In the genomic region with DNA sequence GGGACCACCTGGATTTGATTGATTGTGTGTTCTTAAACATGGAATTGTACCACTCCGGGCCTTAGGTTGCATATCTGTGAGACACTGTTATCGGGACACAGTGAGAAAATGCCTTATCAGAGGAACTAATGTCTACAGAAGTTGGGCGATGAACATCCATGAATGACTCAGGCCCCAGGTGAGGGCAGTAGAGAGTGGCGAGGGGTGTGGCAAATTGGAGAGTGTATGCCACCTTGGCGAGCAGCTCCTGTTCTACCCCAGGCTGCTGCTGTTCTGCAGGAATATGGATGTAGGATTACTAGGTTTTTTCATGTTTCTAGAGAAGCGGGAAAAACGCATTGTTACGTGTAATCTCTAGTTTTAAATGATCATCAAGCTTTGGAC, we compare ENCODE assay signal across 10 cellular contexts. TPM values are rescaled to one million over a fixed set of nuclear protein-coding genes. Genes with fewer than 3 reads are reported as not detected.
A peak's percentile ranks its signal among the peaks of the same experiment; 100 is the strongest.
DNase-seq lines count a peak whose midpoint lies in the region; ATAC-seq and TF ChIP-seq lines count a peak whose summit lies in the region.
"Had no signal": no experiment of that assay in that cellular context is flagged by ENCODE, and none has a peak within 500 bp of the region (broad histone marks: within the 10 kb centered on the region; RNA-seq: fewer than 3 reads in every experiment).

No MANE protein-coding gene starts in this region.

- H3K9ac ChIP-seq in HCT116 (ENCODE audit: low read length) (no peak overlapping the region), subcutaneous abdominal adipose tissue (ENCODE audit: low read length in 5 of 5) (no peak overlapping the region)

- no peak overlapping the region for H3K4me3 ChIP-seq in HCT116 (replicated peaks in 1 of 2; ENCODE audit: low read depth in 1 of 2, low read length in 2 of 2)
- no peak overlapping the region for H3K4me3 ChIP-seq in subcutaneous abdominal adipose tissue (ENCODE audit: low read depth in 1 of 5, low read length in 5 of 5)
- H3K4me3 ChIP-seq in SJCRH30: no peak overlapping the region

- no peaks in the 10 kb centered on the region for H3K9me3 Mint-ChIP-seq in activated B cell treated with CpG ODN at 0.5 μM for 24 hours
- H3K9me3 Mint-ChIP-seq: WTC11 had no signal

- peaks cover 66% of the 10 kb centered on the region for H3K36me3 Mint-ChIP-seq in activated B cell treated with CpG ODN at 0.5 μM for 24 hours (ENCODE audit: low read depth)
- H3K36me3 Mint-ChIP-seq: WTC11 had no signal

- intact Hi-C loops in HCT116 (cut with micrococcal nuclease): no loop called here
- intact Hi-C loops in activated B cell treated with CpG ODN at 0.5 μM for 24 hours (cut with micrococcal nuclease): loop anchor here (2.0 kb wide), 1 partner anchor 96 kb away; no protein-coding TSS in a partner anchor

- TF ChIP-seq CTCF in HCT116 (IDR thresholded peaks at IDR 0.05 in 2 of 3, conservative IDR thresholded peaks at IDR 0.05 in 1 of 3; ENCODE audit: borderline replicate concordance in 1 of 3, insufficient read depth in 1 of 3, low read depth in 2 of 3, low read length in 2 of 3): peak; percentile 35 to 50 (median 46); a peak in 5 of 6 replicates
- no peak for TF ChIP-seq CTCF in activated B cell treated with CpG ODN at 0.5 μM for 24 hours (IDR thresholded peaks at IDR 0.05)

- DNase-seq in stimulated activated CD4-positive, alpha-beta T cell treated with anti-CD3 and anti-CD28 coated beads, Interleukin-15, amount 100 ng/mL, for 24 hours: peak; percentile 39
- no peak for DNase-seq in stimulated activated CD4-positive, alpha-beta T cell treated with anti-CD3 and anti-CD28 coated beads, Interleukin-1b, Interleukin-23, amount 100 ng/mL, for 48 hours
- DNase-seq in HCT116 (ENCODE audit: low read depth, low spot score) (no peak), activated B cell treated with CpG ODN at 0.5 μM for 24 hours (no peak), NCI-H524 treated with DMSO at 0.1 percent for 48 hours (lab: John Stamatoyannopoulos, UW) (no peak), SJCRH30 (no peak)
- DNase-seq: mesendoderm had no signal

- no TSS peak for BruUV-seq in HCT116 (replicated peaks; lab: Mats Ljungman, UMichigan)

- RAD21 ChIA-PET in HCT116 (lab: Charles Lee; ENCODE audit: low non-redundant PET in 1 of 2, low total read pairs in 2 of 2, uncharacterized antibody in 2 of 2, unreplicated experiment in 2 of 2): interaction anchor here in 1 of 2 experiments (0.7 to 1.5 kb wide), 3 partner anchors 235 to 373 kb away, joined by 3 to 6 read pairs (median 5); a partner anchor contains a TSS

- no peak for TF ChIP-seq POLR2A in HCT116 (IDR thresholded peaks at IDR 0.05; ENCODE audit: borderline replicate concordance, extremely low read depth, insufficient read depth, insufficient read length)

- H3K9me2 ChIP-seq in HCT116 (ENCODE audit: insufficient read depth): no peaks in the 10 kb centered on the region

- peak overlapping the region; percentile 84 for H3K27ac Mint-ChIP-seq in activated B cell treated with CpG ODN at 0.5 μM for 24 hours
- H3K27ac Mint-ChIP-seq: WTC11 had no signal

- H3K4me3 Mint-ChIP-seq in activated B cell treated with CpG ODN at 0.5 μM for 24 hours: peak overlapping the region; percentile 69
- H3K4me3 Mint-ChIP-seq: WTC11 had no signal

- H3K27ac ChIP-seq in HCT116 (ENCODE audit: low read depth, low read length) (no peak overlapping the region), subcutaneous abdominal adipose tissue (ENCODE audit: low read depth, low read length) (peak overlapping the region; percentile 9), SJCRH30 (no peak overlapping the region)

- H2AFZ ChIP-seq in HCT116 (ENCODE audit: low read depth, low read length, poor library complexity, severe bottlenecking): no peak overlapping the region

- CTCF ChIA-PET in HCT116 (lab: Charles Lee) (interaction anchor here (0.6 to 3.0 kb wide), 5 partner anchors 10 to 375 kb away, joined by 3 to 24 read pairs (median 4); a partner anchor contains a TSS), activated B cell treated with CpG ODN at 0.5 μM for 24 hours (lab: Charles Lee) (interaction anchor here (0.5 to 3.3 kb wide), 12 partner anchors 12 to 864 kb away, joined by 3 to 25 read pairs (median 4); a partner anchor contains a TSS)

- H4K20me1 ChIP-seq in HCT116 (ENCODE audit: insufficient read depth): no peaks in the 10 kb centered on the region

- H3K9me3 ChIP-seq in HCT116 (ENCODE audit: control insufficient read depth in 1 of 2, insufficient read depth in 1 of 2, low read depth in 1 of 2, low read length in 2 of 2) (no peaks in the 10 kb centered on the region), subcutaneous abdominal adipose tissue (ENCODE audit: control insufficient read depth in 5 of 5, low read length in 5 of 5) (no peaks in the 10 kb centered on the region), SJCRH30 (replicated peaks) (no peaks in the 10 kb centered on the region)

- H3K36me3 ChIP-seq in HCT116 (ENCODE audit: control insufficient read depth in 1 of 2, insufficient read depth in 2 of 2, low read length in 2 of 2) (no peaks in the 10 kb centered on the region), subcutaneous abdominal adipose tissue (ENCODE audit: control insufficient read depth in 5 of 5, insufficient read depth in 5 of 5, low read length in 5 of 5) (peaks cover 0 to 50% (median 12%) of the 10 kb centered on the region in 5 donors), SJCRH30 (no peaks in the 10 kb centered on the region)

- H3K27me3 ChIP-seq in HCT116 (ENCODE audit: insufficient read depth, low read length) (no peaks in the 10 kb centered on the region), subcutaneous abdominal adipose tissue (ENCODE audit: control insufficient read depth in 5 of 5, insufficient read depth in 4 of 5, low read length in 5 of 5) (no peaks in the 10 kb centered on the region), SJCRH30 (no peaks in the 10 kb centered on the region)

- no peak overlapping the region for H3K4me2 ChIP-seq in HCT116 (ENCODE audit: low read length)

- no peaks in the 10 kb centered on the region for H3K79me2 ChIP-seq in HCT116 (ENCODE audit: insufficient read depth, low read length)

- H3K4me1 ChIP-seq in HCT116 (ENCODE audit: control insufficient read depth in 1 of 2, insufficient read depth in 2 of 2, low read length in 2 of 2): peaks cover 0 to 6% of the 10 kb centered on the region in 2 experiments; a peak in 1 of 4 replicates
- H3K4me1 ChIP-seq in subcutaneous abdominal adipose tissue (ENCODE audit: control insufficient read depth in 5 of 5, insufficient read depth in 5 of 5, low read length in 5 of 5): peaks cover 16 to 36% (median 31%) of the 10 kb centered on the region in 5 donors
- peaks cover 19% of the 10 kb centered on the region for H3K4me1 ChIP-seq in SJCRH30

- ATAC-seq in HCT116 (peak; percentile 77), activated B cell treated with CpG ODN at 0.5 μM for 24 hours (ENCODE audit: low read depth) (peak; percentile 26), GM21576 (IDR thresholded peaks at IDR 0.05; ENCODE audit: unreplicated experiment) (no peak)
- ATAC-seq: WTC11 had no signal

- H3K4me1 Mint-ChIP-seq in activated B cell treated with CpG ODN at 0.5 μM for 24 hours: peaks cover 61% of the 10 kb centered on the region

- peak; percentile 64 for TF ChIP-seq RAD21 in HCT116 (IDR thresholded peaks at IDR 0.05; ENCODE audit: low read depth)

- H3K27me3 Mint-ChIP-seq in activated B cell treated with CpG ODN at 0.5 μM for 24 hours: no peaks in the 10 kb centered on the region

- POLR2A ChIA-PET in HCT116 (lab: Charles Lee) (interaction anchor here (0.8 to 1.9 kb wide), 2 partner anchors 117 to 272 kb away, joined by 3 to 14 read pairs; a partner anchor contains a TSS), activated B cell treated with CpG ODN at 0.5 μM for 24 hours (lab: Charles Lee) (interaction anchor here (0.6 to 4.2 kb wide), 19 partner anchors 18 to 664 kb away, joined by 3 to 67 read pairs (median 6); a partner anchor contains a TSS)

TF ChIP-seq in HCT116, 20 proteins besides CTCF, POLR2A, EP300 and RAD21:
- TF ChIP-seq EGR1 (IDR thresholded peaks at IDR 0.05; ENCODE audit: low read depth): no peak
- no peak for TF ChIP-seq JUND (IDR thresholded peaks at IDR 0.05)
- TF ChIP-seq POLR2AphosphoS5 (IDR thresholded peaks at IDR 0.05; ENCODE audit: low read depth, low read length): no peak
- no peak for TF ChIP-seq ELF1 (IDR thresholded peaks at IDR 0.05; ENCODE audit: borderline replicate concordance, low read depth)
- TF ChIP-seq, protein P1, sequence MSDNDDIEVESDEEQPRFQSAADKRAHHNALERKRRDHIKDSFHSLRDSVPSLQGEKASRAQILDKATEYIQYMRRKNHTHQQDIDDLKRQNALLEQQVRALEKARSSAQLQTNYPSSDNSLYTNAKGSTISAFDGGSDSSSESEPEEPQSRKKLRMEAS (IDR thresholded peaks at IDR 0.05): peak; percentile 15; the same call in 1 of the 2 replicates

RNA-seq across cellular contexts. Expression of a gene that starts 38.8 kb away (rescaled TPM):
- total RNA-seq in HCT116 (2021; ENCODE audit: unreplicated experiment) (18.0 TPM), activated B cell treated with CpG ODN at 0.5 μM for 24 hours (53.4 and 57.6 TPM in 2 replicates)
- polyA plus RNA-seq in HCT116 (2012): 9.5 and 10.5 TPM in 2 replicates
- 11.7 and 13.1 TPM in 2 replicates for total RNA-seq in SJCRH30 (2014; rRNA removed; shearing (Covaris generic))

RNA-seq across cellular contexts. Expression of a gene that starts 40.9 kb away (rescaled TPM):
- 37.8 TPM for total RNA-seq in HCT116 (2021; ENCODE audit: unreplicated experiment)
- polyA plus RNA-seq in HCT116 (2012): 38.8 and 39.6 TPM in 2 replicates
- total RNA-seq in activated B cell treated with CpG ODN at 0.5 μM for 24 hours: 18.0 and 19.8 TPM in 2 replicates
- 27.0 and 27.5 TPM in 2 replicates for total RNA-seq in SJCRH30 (2014; rRNA removed; shearing (Covaris generic))
